9 cellular contexts compared by ENCODE assay signal in genomic region chr18:8730080-8730827, GRCh38. TPM values are rescaled to one million over a fixed set of nuclear protein-coding genes. Genes with fewer than 3 reads are reported as not detected.
DNase-seq lines count a peak whose midpoint lies in the region; ATAC-seq, FAIRE-seq and TF ChIP-seq lines count a peak whose summit lies in the region.
"Had no signal": no experiment of that assay in that cellular context is flagged by ENCODE, and none has a peak within 500 bp of the region (broad histone marks: within the 10 kb centered on the region; RNA-seq: fewer than 3 reads in every experiment).

No MANE protein-coding gene starts in this region.

- no peaks in the 10 kb centered on the region for H3K4me1 Mint-ChIP-seq in activated T-helper 1 cell treated with anti-CD3 and anti-CD28 coated beads, Interleukin-12 subunit alpha, Interleukin-12 subunit beta, Interleukin-2, Interleukin-4 antibody, amounts not matched to agents 30 ng/mL and 10 ng/mL and 1 ng/mL, durations not matched to agents 14 hours and 24 hours and 36 hours (ENCODE audit: low read depth)

- H3K9me3 ChIP-seq in prostate gland (no peaks in the 10 kb centered on the region), suprapubic skin (no peaks in the 10 kb centered on the region)

- no peak overlapping the region for H3K4me3 Mint-ChIP-seq in activated T-helper 1 cell treated with anti-CD3 and anti-CD28 coated beads, Interleukin-12 subunit alpha, Interleukin-12 subunit beta, Interleukin-2, Interleukin-4 antibody, amounts not matched to agents 30 ng/mL and 10 ng/mL and 1 ng/mL, durations not matched to agents 14 hours and 24 hours and 36 hours

- no peak for ATAC-seq in GM19397 (IDR thresholded peaks at IDR 0.05; ENCODE audit: unreplicated experiment)
- ATAC-seq in HG03196 (IDR thresholded peaks at IDR 0.05; ENCODE audit: unreplicated experiment), result no peak

- DNase-seq in EH (ENCODE audit: low read depth) (peak; percentile 63), RCC 7860 (ENCODE audit: low spot score) (peak; percentile 82), glomerular endothelial cell (ENCODE audit: extremely low read depth, low read depth, low spot score) (peak; percentile 96), prostate gland (ENCODE audit: low spot score) (peak; percentile 35), suprapubic skin (ENCODE audit: low spot score in 2 of 2) (no peak)
- DNase-seq in activated T-helper 1 cell treated with anti-CD3 and anti-CD28 coated beads, Interleukin-12 subunit alpha, Interleukin-12 subunit beta, Interleukin-2, Interleukin-4 antibody, amounts not matched to agents 30 ng/mL and 10 ng/mL and 1 ng/mL, durations not matched to agents 14 hours and 24 hours and 36 hours (ENCODE audit: low spot score), result no peak

- TF ChIP-seq CTCF in prostate gland (IDR thresholded peaks at IDR 0.05) (no peak), suprapubic skin (IDR thresholded peaks at IDR 0.05) (no peak)

- peaks cover 2% of the 10 kb centered on the region for H3K27me3 Mint-ChIP-seq in activated T-helper 1 cell treated with anti-CD3 and anti-CD28 coated beads, Interleukin-12 subunit alpha, Interleukin-12 subunit beta, Interleukin-2, Interleukin-4 antibody, amounts not matched to agents 30 ng/mL and 10 ng/mL and 1 ng/mL, durations not matched to agents 14 hours and 24 hours and 36 hours (ENCODE audit: insufficient read depth)

- intact Hi-C loops in prostate gland (cut with DNase I), result no loop called here
- intact Hi-C loops in activated T-helper 1 cell treated with anti-CD3 and anti-CD28 coated beads, Interleukin-12 subunit alpha, Interleukin-12 subunit beta, Interleukin-2, Interleukin-4 antibody, amounts not matched to agents 30 ng/mL and 10 ng/mL and 1 ng/mL, durations not matched to agents 14 hours and 24 hours and 36 hours (cut with micrococcal nuclease), result no loop called here

- H3K27ac Mint-ChIP-seq in activated T-helper 1 cell treated with anti-CD3 and anti-CD28 coated beads, Interleukin-12 subunit alpha, Interleukin-12 subunit beta, Interleukin-2, Interleukin-4 antibody, amounts not matched to agents 30 ng/mL and 10 ng/mL and 1 ng/mL, durations not matched to agents 14 hours and 24 hours and 36 hours, result no peak overlapping the region

- H3K4me1 ChIP-seq in prostate gland (replicated peaks) (no peaks in the 10 kb centered on the region), suprapubic skin (no peaks in the 10 kb centered on the region)

- H3K36me3 ChIP-seq in prostate gland, result no peaks in the 10 kb centered on the region
- H3K36me3 ChIP-seq in suprapubic skin, result no peaks in the 10 kb centered on the region

- H3K4me3 ChIP-seq in prostate gland (no peak overlapping the region), suprapubic skin (no peak overlapping the region)
- H3K4me3 ChIP-seq: SK-N-MC had no signal

- no peak for TF ChIP-seq EP300 in suprapubic skin (IDR thresholded peaks at IDR 0.05)

- H3K9me3 Mint-ChIP-seq in activated T-helper 1 cell treated with anti-CD3 and anti-CD28 coated beads, Interleukin-12 subunit alpha, Interleukin-12 subunit beta, Interleukin-2, Interleukin-4 antibody, amounts not matched to agents 30 ng/mL and 10 ng/mL and 1 ng/mL, durations not matched to agents 14 hours and 24 hours and 36 hours, result no peaks in the 10 kb centered on the region

- WGBS in prostate gland, result 21% methylated on average over 16 of the region's 16 CpGs
- WGBS in suprapubic skin, result 68% methylated on average over 16 of the region's 16 CpGs

- H3K27ac ChIP-seq in prostate gland, result no peak overlapping the region
- H3K27ac ChIP-seq in suprapubic skin, result no peak overlapping the region
- H3K27ac ChIP-seq: SK-N-MC had no signal

- TF ChIP-seq POLR2A in prostate gland (IDR thresholded peaks at IDR 0.05), result no peak
- no peak for TF ChIP-seq POLR2A in suprapubic skin (IDR thresholded peaks at IDR 0.05)

- FAIRE-seq in RCC 7860 (lab: Jason Lieb, UNC), result peak; percentile 92

- no peaks in the 10 kb centered on the region for H3K27me3 ChIP-seq in prostate gland (replicated peaks; ENCODE audit: insufficient read depth)
- no peaks in the 10 kb centered on the region for H3K27me3 ChIP-seq in suprapubic skin

- H3K36me3 Mint-ChIP-seq in activated T-helper 1 cell treated with anti-CD3 and anti-CD28 coated beads, Interleukin-12 subunit alpha, Interleukin-12 subunit beta, Interleukin-2, Interleukin-4 antibody, amounts not matched to agents 30 ng/mL and 10 ng/mL and 1 ng/mL, durations not matched to agents 14 hours and 24 hours and 36 hours (ENCODE audit: low read depth), result no peaks in the 10 kb centered on the region

RNA-seq across cellular contexts. Expression of gene MTCL1, which starts 24.9 kb away (rescaled TPM):
- total RNA-seq in glomerular endothelial cell (16.3 and 25.6 TPM in 2 replicates), prostate gland (10 to 100 TPM; 11.2 to 73.1 TPM), suprapubic skin (1 to 10 TPM; 7.0 to 9.4 (median 8.1) TPM)
- 0.20 and 0.80 TPM in 2 replicates for total RNA-seq in activated T-helper 1 cell treated with anti-CD3 and anti-CD28 coated beads, Interleukin-12 subunit alpha, Interleukin-12 subunit beta, Interleukin-2, Interleukin-4 antibody, amounts not matched to agents 30 ng/mL and 10 ng/mL and 1 ng/mL, durations not matched to agents 14 hours and 24 hours and 36 hours

Comparison
In these comparisons a context has a peak if more than half of its experiments do, and no peak if none do; other contexts are left out.
1. DNase-seq: peak in EH (single experiment), RCC 7860 (single experiment), glomerular endothelial cell (single experiment) and prostate gland (single experiment); none in suprapubic skin (0 of 2) and activated T-helper 1 cell treated with anti-CD3 and anti-CD28 coated beads, Interleukin-12 subunit alpha, Interleukin-12 subunit beta, Interleukin-2, Interleukin-4 antibody, amounts not matched to agents 30 ng/mL and 10 ng/mL and 1 ng/mL, durations not matched to agents 14 hours and 24 hours and 36 hours (single experiment).